Comparison of ENCODE assay signal across 11 cellular contexts in the genomic region with DNA sequence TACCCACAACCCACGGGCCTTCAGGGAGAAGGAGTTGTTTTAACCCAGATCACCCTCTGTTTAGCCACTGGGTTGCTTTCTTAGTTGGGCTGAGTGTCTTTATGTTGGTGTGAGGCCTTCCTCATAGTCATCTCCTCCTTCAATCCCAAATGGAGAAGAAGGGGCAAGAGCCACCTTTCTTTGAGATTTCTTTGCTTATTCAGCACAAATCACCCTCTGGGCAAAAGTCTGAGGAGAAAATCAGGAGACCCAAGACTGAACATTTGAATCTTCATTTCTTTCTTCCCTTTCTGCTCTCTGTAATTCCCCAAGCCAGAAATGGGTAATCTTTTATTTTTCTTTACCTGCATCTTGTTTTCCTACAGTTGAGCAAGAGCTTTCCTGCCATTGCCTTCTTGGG.
"Had no signal": no experiment of that assay in that cellular context is flagged by ENCODE, and none has a peak within 500 bp of the region (broad histone marks: within the 10 kb centered on the region; RNA-seq: fewer than 3 reads in every experiment).

No MANE protein-coding gene starts in this region.

- DNase-seq: GM23248, GOT3, H7, H9, HCEC 1CT, HFFc6 had no signal

- H3K4me3 ChIP-seq: GM23248, GM23338, HAP-1 had no signal

- H3K9me3 Mint-ChIP-seq: GM23338, H9, HFFc6 had no signal

- ATAC-seq: GM23338, HCT116 had no signal

- FAIRE-seq: H1, H54 had no signal

- H3K9ac ChIP-seq: GM23248 had no signal

- H3K36me3 ChIP-seq: HAP-1 had no signal

- H2AFZ ChIP-seq: GM23248, GM23338 had no signal

- H3K27ac ChIP-seq: GM23248 had no signal

- H3K27ac Mint-ChIP-seq: GM23338, H9, HFFc6 had no signal

- H3K9me3 ChIP-seq: HAP-1 had no signal

- H3K4me1 Mint-ChIP-seq: GM23338, H9 had no signal

- H3K4me3 Mint-ChIP-seq: GM23338, H9, HFFc6 had no signal

- H3K4me2 ChIP-seq: GM23338 had no signal
